Comparison of ENCODE assay signal across 29 cellular contexts in genomic region chr2:224309216-224309615, GRCh38.
DNase-seq lines count a peak whose midpoint lies in the region; ATAC-seq and TF ChIP-seq lines count a peak whose summit lies in the region.
"Had no signal": no experiment of that assay in that cellular context is flagged by ENCODE, and none has a peak within 500 bp of the region (broad histone marks: within the 10 kb centered on the region; RNA-seq: fewer than 3 reads in every experiment).

No MANE protein-coding gene starts in this region.

- H3K9me3 Mint-ChIP-seq in stimulated activated memory B cell treated with anti-CD40 and anti-IgM and Interleukin-4, amounts not matched to agents 10 μg/mL and 1 μg/mL and 100 μg/mL, for 72 hours, result no peaks in the 10 kb centered on the region
- H3K9me3 Mint-ChIP-seq: activated B cell treated with CpG ODN at 0.5 μM for 24 hours; activated naive CD8-positive, alpha-beta T cell treated with anti-CD3 and anti-CD28 coated beads, Interleukin-2, amount 10 ng/mL, durations not matched to agents 7 days and 5 days; activated T-helper 17 cell treated with anti-CD3 and anti-CD28 coated beads, Interleukin-2, amount 50 U/mL, for 72 hours; brain; effector memory CD8-positive, alpha-beta T cell; IgD-negative memory B cell; naive B cell had no signal

- H3K27ac Mint-ChIP-seq in stimulated activated memory B cell treated with anti-CD40 and anti-IgM and Interleukin-4, amounts not matched to agents 10 μg/mL and 1 μg/mL and 100 μg/mL, for 72 hours, result no peak overlapping the region
- H3K27ac Mint-ChIP-seq: activated B cell treated with CpG ODN at 0.5 μM for 24 hours; activated naive CD8-positive, alpha-beta T cell treated with anti-CD3 and anti-CD28 coated beads, Interleukin-2, amount 10 ng/mL, durations not matched to agents 7 days and 5 days; activated T-helper 17 cell treated with anti-CD3 and anti-CD28 coated beads, Interleukin-2, amount 50 U/mL, for 72 hours; brain; effector memory CD8-positive, alpha-beta T cell; IgD-negative memory B cell had no signal

- H3K9me3 ChIP-seq in spleen, result no peaks in the 10 kb centered on the region
- H3K9me3 ChIP-seq: uterus had no signal

- H3K27me3 ChIP-seq in spleen (replicated peaks in 1 of 7), result peaks cover 0 to 8% (median 0%) of the 10 kb centered on the region in 7 donors
- H3K27me3 ChIP-seq: uterus had no signal

- H3K27me3 Mint-ChIP-seq in stimulated activated memory B cell treated with anti-CD40 and anti-IgM and Interleukin-4, amounts not matched to agents 10 μg/mL and 1 μg/mL and 100 μg/mL, for 72 hours, result peaks cover 11% of the 10 kb centered on the region
- H3K27me3 Mint-ChIP-seq: brain had no signal

- H3K4me3 Mint-ChIP-seq in stimulated activated memory B cell treated with anti-CD40 and anti-IgM and Interleukin-4, amounts not matched to agents 10 μg/mL and 1 μg/mL and 100 μg/mL, for 72 hours, result no peak overlapping the region
- H3K4me3 Mint-ChIP-seq: activated B cell treated with CpG ODN at 0.5 μM for 24 hours; activated naive CD8-positive, alpha-beta T cell treated with anti-CD3 and anti-CD28 coated beads, Interleukin-2, amount 10 ng/mL, durations not matched to agents 7 days and 5 days; activated T-helper 17 cell treated with anti-CD3 and anti-CD28 coated beads, Interleukin-2, amount 50 U/mL, for 72 hours; brain; effector memory CD8-positive, alpha-beta T cell; IgD-negative memory B cell; naive B cell had no signal

- H3K36me3 Mint-ChIP-seq in stimulated activated memory B cell treated with anti-CD40 and anti-IgM and Interleukin-4, amounts not matched to agents 10 μg/mL and 1 μg/mL and 100 μg/mL, for 72 hours, result no peaks in the 10 kb centered on the region
- H3K36me3 Mint-ChIP-seq: activated naive CD8-positive, alpha-beta T cell treated with anti-CD3 and anti-CD28 coated beads, Interleukin-2, amount 10 ng/mL, durations not matched to agents 7 days and 5 days; brain; IgD-negative memory B cell; naive B cell had no signal

- H3K27ac ChIP-seq in spleen, result no peak overlapping the region
- H3K27ac ChIP-seq: C4-2B, coronary artery, uterus had no signal

- peaks cover 0 to 7% (median 0%) of the 10 kb centered on the region in 6 donors for H3K4me1 ChIP-seq in spleen
- H3K4me1 ChIP-seq: uterus had no signal

- TF ChIP-seq POLR2A in spleen (IDR thresholded peaks at IDR 0.05), result no peak

- TF ChIP-seq CTCF in AG10803 (conservative IDR thresholded peaks at IDR 0.05; ENCODE audit: low read length) (no peak), cardiac fibroblast (IDR thresholded peaks at IDR 0.05; ENCODE audit: low read depth, low read length) (no peak), spleen (IDR thresholded peaks at IDR 0.05 in 8 of 11, conservative IDR thresholded peaks at IDR 0.05 in 3 of 11) (no peak)

- intact Hi-C loops in spleen (cut with DNase I; ENCODE audit: low total_unique reads), result no loop called here

- no peaks in the 10 kb centered on the region for H3K36me3 ChIP-seq in spleen
- H3K36me3 ChIP-seq: uterus had no signal

- DNase-seq in AG10803 (ENCODE audit: low read depth), result peak; percentile 81
- peak; percentile 88 for DNase-seq in LHCN-M2 (ENCODE audit: low read depth)
- DNase-seq in cardiac fibroblast (ENCODE audit: low read depth in 2 of 2), result peak; percentile 2 to 21
- peak; percentile 97 for DNase-seq in myocyte (ENCODE audit: low read depth)
- DNase-seq in SW 1271 (lab: John Stamatoyannopoulos, UW), result no peak
- no peak for DNase-seq in spleen
- DNase-seq: activated B cell treated with CpG ODN at 0.5 μM for 24 hours; activated CD8-positive, alpha-beta memory T cell treated with anti-CD3 and anti-CD28 coated beads, Interleukin-2, amount 50 U/mL, for 4 hours; activated naive CD8-positive, alpha-beta T cell treated with anti-CD3 and anti-CD28 coated beads, Interleukin-2, amount 10 ng/mL, durations not matched to agents 7 days and 5 days; effector memory CD8-positive, alpha-beta T cell; head of caudate nucleus; left cardiac atrium; mesendoderm; naive B cell; NCI-H1417 treated with DMSO at 0.1 percent for 48 hours; occipital lobe; OCI-M1; small intestine; uterus had no signal

- no peak for ATAC-seq in stimulated activated memory B cell treated with anti-CD40 and anti-IgM and Interleukin-4, amounts not matched to agents 10 μg/mL and 1 μg/mL and 100 μg/mL, for 72 hours
- ATAC-seq in HG03457 (IDR thresholded peaks at IDR 0.05; ENCODE audit: unreplicated experiment), result no peak
- ATAC-seq: effector memory CD8-positive, alpha-beta T cell; esophagus mucosa; HCT116; left cardiac atrium; Right ventricle myocardium inferior had no signal

- H3K4me3 ChIP-seq in AG10803 (ENCODE audit: low read length) (no peak overlapping the region), cardiac fibroblast (replicated peaks in 1 of 2; ENCODE audit: low read depth in 2 of 2, low read length in 2 of 2) (no peak overlapping the region), spleen (no peak overlapping the region)
- H3K4me3 ChIP-seq: coronary artery, uterus had no signal

- WGBS in spleen, 5 donors, result 87 to 95% (median 92%) methylated on average over 3 of the region's 3 CpGs

- H3K4me1 Mint-ChIP-seq in stimulated activated memory B cell treated with anti-CD40 and anti-IgM and Interleukin-4, amounts not matched to agents 10 μg/mL and 1 μg/mL and 100 μg/mL, for 72 hours, result peaks cover 19% of the 10 kb centered on the region
- H3K4me1 Mint-ChIP-seq: activated naive CD8-positive, alpha-beta T cell treated with anti-CD3 and anti-CD28 coated beads, Interleukin-2, amount 10 ng/mL, durations not matched to agents 7 days and 5 days; activated T-helper 17 cell treated with anti-CD3 and anti-CD28 coated beads, Interleukin-2, amount 50 U/mL, for 72 hours; brain; naive B cell had no signal

Comparison
In these comparisons a context has a peak if more than half of its experiments do, and no peak if none do; other contexts are left out.
1. DNase-seq: peak in AG10803 (single experiment), LHCN-M2 (single experiment), cardiac fibroblast (2 of 2) and myocyte (single experiment); none in SW 1271 (0 of 2) and spleen (single experiment).